25 cellular contexts compared by ENCODE assay signal in the genomic region with DNA sequence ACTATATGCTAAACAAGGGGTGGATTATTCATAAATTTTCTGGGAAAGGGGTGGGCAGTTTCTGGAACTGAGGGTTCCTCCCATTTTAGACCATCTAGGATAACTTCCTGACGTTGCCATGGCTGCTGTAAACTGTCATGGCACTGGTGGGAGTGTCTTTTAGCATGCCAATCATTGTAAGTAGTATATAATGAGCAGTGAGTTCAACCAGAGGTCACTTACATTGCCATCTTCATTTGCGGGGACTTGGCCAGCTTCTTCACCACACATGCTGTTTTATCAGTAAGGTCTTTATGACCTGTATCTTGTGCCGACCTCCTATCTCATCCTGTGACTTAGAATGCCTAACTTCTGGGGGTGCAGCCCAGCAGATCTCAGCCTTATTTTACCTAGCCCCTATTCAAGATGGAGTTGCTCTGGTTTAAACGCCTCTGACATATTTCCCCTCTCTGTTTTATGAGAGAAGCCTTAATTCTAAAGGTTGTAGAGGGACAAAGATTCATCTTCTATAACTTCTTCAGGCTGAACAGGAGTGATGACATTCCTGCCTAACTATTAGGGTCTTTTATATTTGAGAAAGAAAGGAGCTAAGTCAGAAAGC.
DNase-seq lines count a peak whose midpoint lies in the region; ATAC-seq, FAIRE-seq and TF ChIP-seq lines count a peak whose summit lies in the region.
"Had no signal": no experiment of that assay in that cellular context is flagged by ENCODE, and none has a peak within 500 bp of the region (broad histone marks: within the 10 kb centered on the region; RNA-seq: fewer than 3 reads in every experiment).

No MANE protein-coding gene starts in this region.

- no peak for ATAC-seq in right cardiac atrium
- no peak for ATAC-seq in GM12878
- ATAC-seq: activated T-helper 17 cell treated with anti-CD3 and anti-CD28 coated beads, Interleukin-2, amount 50 U/mL, for 72 hours; left ventricle myocardium superior; stimulated activated naive CD8-positive, alpha-beta T cell treated with anti-CD3 and anti-CD28 coated beads, Interleukin-15, amount 100 ng/mL, for 72 hours had no signal

- no peak overlapping the region for H2AFZ ChIP-seq in GM12878 (ENCODE audit: control insufficient read depth, low read depth, low read length)
- H2AFZ ChIP-seq: hepatocyte had no signal

- FAIRE-seq in GM12878 (lab: Jason Lieb, UNC): no peak
- FAIRE-seq: A204.1, frontal cortex, H54 had no signal

- H3K36me3 ChIP-seq in cardiac muscle cell (no peaks in the 10 kb centered on the region), GM12878 (ENCODE audit: control insufficient read depth in 2 of 2, insufficient read depth in 2 of 2, low read length in 1 of 2) (peaks cover 2 to 10% of the 10 kb centered on the region in 2 experiments; a peak in 2 of 4 replicates), WERI-Rb-1 (peaks cover 17% of the 10 kb centered on the region)

- H3K4me2 ChIP-seq in GM12878 (ENCODE audit: control insufficient read depth, insufficient read depth): no peak overlapping the region
- H3K4me2 ChIP-seq: hepatocyte had no signal

- intact Hi-C loops in right cardiac atrium (cut with DNase I) (no loop called here), GM12878 (cut with micrococcal nuclease; ENCODE audit: unreplicated experiment) (no loop called here)

- no peaks in the 10 kb centered on the region for H3K79me2 ChIP-seq in GM12878 (ENCODE audit: control insufficient read depth, insufficient read depth, low read length)
- H3K79me2 ChIP-seq: hepatocyte had no signal

- H4K20me1 ChIP-seq in GM12878 (ENCODE audit: control insufficient read depth, insufficient read depth): no peaks in the 10 kb centered on the region

- H3K9me3 ChIP-seq in cardiac muscle cell (ENCODE audit: low read depth) (no peaks in the 10 kb centered on the region), right cardiac atrium (ENCODE audit: control insufficient read depth, low read length) (no peaks in the 10 kb centered on the region), GM12878 (replicated peaks; ENCODE audit: control insufficient read depth, insufficient read depth, low read length) (no peaks in the 10 kb centered on the region), WERI-Rb-1 (ENCODE audit: severe bottlenecking) (no peaks in the 10 kb centered on the region)
- H3K9me3 ChIP-seq: transverse colon had no signal

- TF ChIP-seq EP300 in GM12878 (IDR thresholded peaks at IDR 0.05; ENCODE audit: borderline replicate concordance in 1 of 2, control insufficient read depth in 1 of 2, low read depth in 2 of 2, low read length in 2 of 2): no peak

- H3K27me3 ChIP-seq in cardiac muscle cell (no peaks in the 10 kb centered on the region), right cardiac atrium (ENCODE audit: control insufficient read depth, insufficient read depth) (no peaks in the 10 kb centered on the region), GM12878 (replicated peaks in 1 of 2; ENCODE audit: control insufficient read depth in 2 of 2, insufficient read depth in 2 of 2, low read length in 1 of 2) (no peaks in the 10 kb centered on the region), WERI-Rb-1 (ENCODE audit: insufficient read depth, low read depth, severe bottlenecking) (no peaks in the 10 kb centered on the region)
- H3K27me3 ChIP-seq: hepatocyte, transverse colon had no signal

- H3K4me3 ChIP-seq in cardiac muscle cell (no peak overlapping the region), right cardiac atrium (ENCODE audit: low read length) (no peak overlapping the region), GM12878 (no peak overlapping the region), WERI-Rb-1 (ENCODE audit: low read depth, low read length) (no peak overlapping the region)
- H3K4me3 ChIP-seq: hepatocyte, transverse colon had no signal

- SMC1A ChIA-PET in GM12878 (lab: Charles Lee; ENCODE audit: uncharacterized antibody, unreplicated experiment): interaction anchor here (1.0 kb wide), 1 partner anchor 11 kb away, joined by 3 read pairs; no protein-coding TSS in a partner anchor

- H3K27ac ChIP-seq in cardiac muscle cell (peak overlapping the region; percentile 34), right cardiac atrium (ENCODE audit: low read length) (no peak overlapping the region), GM12878 (ENCODE audit: control insufficient read depth, insufficient read depth) (no peak overlapping the region), WERI-Rb-1 (no peak overlapping the region)
- H3K27ac ChIP-seq: hepatocyte, transverse colon had no signal

- in situ Hi-C loops in GM12878 (cut with MboI): no loop called here

- H3K9ac ChIP-seq in GM12878 (ENCODE audit: control insufficient read depth, insufficient read depth, low read length): no peak overlapping the region

- BruUV-seq in GM12878 (replicated peaks; lab: Mats Ljungman, UMichigan): no TSS peak

- TF ChIP-seq CTCF in cardiac muscle cell (IDR thresholded peaks at IDR 0.05; ENCODE audit: low read depth, low read length): no peak
- no peak for TF ChIP-seq CTCF in GM12878 (IDR thresholded peaks at IDR 0.05 in 2 of 3, conservative IDR thresholded peaks at IDR 0.05 in 1 of 3; ENCODE audit: control insufficient read depth in 2 of 3, extremely low read depth in 1 of 3, insufficient read depth in 1 of 3, low read depth in 3 of 3, low read length in 3 of 3)
- no peak for TF ChIP-seq CTCF in WERI-Rb-1 (IDR thresholded peaks at IDR 0.05; ENCODE audit: low read depth, low read length)
- TF ChIP-seq CTCF in GM10266 (IDR thresholded peaks at IDR 0.05; ENCODE audit: control insufficient read depth, insufficient read depth, low read depth, missing control alignments): no peak

- TF ChIP-seq RAD21 in GM12878 (IDR thresholded peaks at IDR 0.05; ENCODE audit: insufficient read depth, low read depth, low read length): no peak

- POLR2A ChIA-PET in GM12878 (lab: Charles Lee): interaction anchor here (0.5 to 0.6 kb wide), 3 partner anchors 36 to 121 kb away, joined by 3 read pairs; a partner anchor contains a TSS

- DNase-seq in cardiac muscle cell (ENCODE audit: low read depth in 1 of 2, low spot score in 1 of 2) (peak; percentile 46 to 62), right cardiac atrium (no peak), GM12878 (ENCODE audit: low read depth, low spot score) (no peak), left kidney (ENCODE audit: low read depth, low spot score) (peak; percentile 35), WERI-Rb-1 (no peak), kidney tubule cell (ENCODE audit: low spot score) (no peak), GM10266 (ENCODE audit: extremely low spot score) (no peak), NCI-H69 (lab: John Stamatoyannopoulos, UW) (no peak)
- DNase-seq: activated CD4-positive, alpha-beta memory T cell treated with anti-CD3 and anti-CD28 coated beads for 36 hours; activated CD8-positive, alpha-beta memory T cell treated with anti-CD3 and anti-CD28 coated beads, Interleukin-2, amount 50 U/mL, for 48 hours; activated naive CD8-positive, alpha-beta T cell treated with anti-CD3 and anti-CD28 coated beads for 36 hours; AML-193; left ventricle myocardium superior; NCI-H1092; NCI-H2029; NCI-H446; posterior cingulate gyrus; stimulated activated naive CD8-positive, alpha-beta T cell treated with anti-CD3 and anti-CD28 coated beads, Interleukin-15, amount 100 ng/mL, for 72 hours; T-helper 9 cell; transverse colon had no signal

- 49% methylated on average over 4 of the region's 4 CpGs for WGBS in right cardiac atrium
- WGBS in GM12878 (ENCODE audit: insufficient coverage, insufficient replicate concordance, low lambda C conversion rate, missing lambda C conversion rate): 96% methylated on average over 4 of the region's 4 CpGs

- H3K4me1 ChIP-seq in cardiac muscle cell (ENCODE audit: low read depth): peaks cover 10% of the 10 kb centered on the region
- H3K4me1 ChIP-seq in right cardiac atrium (ENCODE audit: control insufficient read depth, insufficient read depth, low read length): peaks cover 2% of the 10 kb centered on the region
- peaks cover 5% of the 10 kb centered on the region for H3K4me1 ChIP-seq in GM12878 (ENCODE audit: control insufficient read depth, insufficient read depth, low read length)

- no peak for TF ChIP-seq POLR2A in GM12878 (IDR thresholded peaks at IDR 0.05; ENCODE audit: low read depth, low read length)

- RAD21 ChIA-PET in GM12878 (lab: Charles Lee; ENCODE audit: unreplicated experiment): no interaction called here

- CTCF ChIA-PET in GM12878 (lab: Yijun Ruan, JAX): interaction anchor here (0.9 to 1.0 kb wide), 2 partner anchors 11 to 120 kb away, joined by 3 read pairs; no protein-coding TSS in a partner anchor

TF ChIP-seq in GM12878, 131 proteins besides CTCF, POLR2A, EP300 and RAD21:
- TF ChIP-seq TARDBP (IDR thresholded peaks at IDR 0.05; ENCODE audit: borderline replicate concordance): no peak
- TF ChIP-seq, protein P1, sequence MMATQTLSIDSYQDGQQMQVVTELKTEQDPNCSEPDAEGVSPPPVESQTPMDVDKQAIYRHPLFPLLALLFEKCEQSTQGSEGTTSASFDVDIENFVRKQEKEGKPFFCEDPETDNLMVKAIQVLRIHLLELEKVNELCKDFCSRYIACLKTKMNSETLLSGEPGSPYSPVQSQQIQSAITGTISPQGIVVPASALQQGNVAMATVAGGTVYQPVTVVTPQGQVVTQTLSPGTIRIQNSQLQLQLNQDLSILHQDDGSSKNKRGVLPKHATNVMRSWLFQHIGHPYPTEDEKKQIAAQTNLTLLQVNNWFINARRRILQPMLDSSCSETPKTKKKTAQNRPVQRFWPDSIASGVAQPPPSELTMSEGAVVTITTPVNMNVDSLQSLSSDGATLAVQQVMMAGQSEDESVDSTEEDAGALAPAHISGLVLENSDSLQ (IDR thresholded peaks at IDR 0.05): peak; percentile 50; the same call in 1 of the 2 replicates
TF ChIP-seq in GM12878: peak in this region for 1.

Comparison
In these comparisons a context has a peak if more than half of its experiments do, and no peak if none do; other contexts are left out.
1. DNase-seq: peak in cardiac muscle cell (2 of 2) and left kidney (single experiment); none in right cardiac atrium (0 of 3), GM12878 (single experiment), WERI-Rb-1 (single experiment), kidney tubule cell (single experiment), GM10266 (single experiment) and NCI-H69 (single experiment).